8 cellular contexts compared by ENCODE assay signal in the genomic region with DNA sequence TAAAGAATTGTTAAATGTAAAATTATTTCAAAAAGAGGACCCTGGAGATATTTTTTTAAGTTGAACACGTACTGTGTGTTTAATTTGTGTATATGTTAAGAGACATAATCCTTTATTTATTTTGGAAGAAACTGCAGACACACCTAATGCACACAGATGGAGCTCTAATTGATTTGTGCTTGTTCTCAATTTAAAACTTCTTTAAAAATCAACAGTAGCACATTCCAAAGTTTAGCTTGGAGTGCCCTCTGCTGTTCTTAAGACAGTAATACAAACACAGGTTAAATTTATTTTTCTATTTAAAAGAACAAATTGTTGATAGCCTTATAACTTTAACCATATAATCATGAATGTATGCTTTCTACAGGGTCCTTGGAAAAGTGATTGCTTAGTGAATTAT.
DNase-seq lines count a peak whose midpoint lies in the region; ATAC-seq and TF ChIP-seq lines count a peak whose summit lies in the region.

No MANE protein-coding gene starts in this region.

- TF ChIP-seq CTCF in GM12873 (IDR thresholded peaks at IDR 0.05; ENCODE audit: insufficient read depth, low read depth, low read length, missing control alignments) (peak; percentile 46), WTC11 (IDR thresholded peaks at IDR 0.05) (peak; percentile 41; the same call in 1 of the 2 replicates), spleen (IDR thresholded peaks at IDR 0.05 in 8 of 11, conservative IDR thresholded peaks at IDR 0.05 in 3 of 11) (no peak), CD14-positive monocyte (IDR thresholded peaks at IDR 0.05) (no peak)

- H3K4me3 Mint-ChIP-seq in WTC11 (no peak overlapping the region), CD14-positive monocyte (no peak overlapping the region)

- H3K4me1 ChIP-seq in spleen: no peaks in the 10 kb centered on the region

- no peaks in the 10 kb centered on the region for H3K4me1 Mint-ChIP-seq in WTC11
- H3K4me1 Mint-ChIP-seq in CD14-positive monocyte: no peaks in the 10 kb centered on the region

- intact Hi-C loops in spleen (cut with DNase I; ENCODE audit: low total_unique reads): no loop called here
- intact Hi-C loops in CD14-positive monocyte (cut with micrococcal nuclease): no loop called here

- H3K27me3 Mint-ChIP-seq in WTC11 (ENCODE audit: low read depth) (no peaks in the 10 kb centered on the region; the same call in 1 of the 2 replicates), CD14-positive monocyte (ENCODE audit: low read depth in 3 of 3) (no peaks in the 10 kb centered on the region)

- no peak for TF ChIP-seq POLR2A in spleen (IDR thresholded peaks at IDR 0.05)

- no peak overlapping the region for H3K4me3 ChIP-seq in spleen

- 4 to 15% (median 13%) methylated on average over 1 of the region's 1 CpG for WGBS in spleen, 5 donors

- H3K27me3 ChIP-seq in spleen (replicated peaks in 1 of 7): no peaks in the 10 kb centered on the region

- H3K27ac Mint-ChIP-seq in WTC11: no peak overlapping the region
- H3K27ac Mint-ChIP-seq in CD14-positive monocyte: no peak overlapping the region

- CTCF ChIA-PET in WTC11 (lab: Charles Lee): interaction anchor here (0.6 to 1.2 kb wide), 13 partner anchors 10 to 858 kb away, joined by 3 to 9 read pairs (median 4); partner anchors contain the start of gene ICE1

- no peak overlapping the region for H3K27ac ChIP-seq in spleen

- DNase-seq in NCI-H2029 treated with DMSO at 0.1 percent for 48 hours (lab: John Stamatoyannopoulos, UW): peak; percentile 19
- DNase-seq in WTC11 (ENCODE audit: low spot score): no peak
- DNase-seq in left kidney (ENCODE audit: low read depth, low spot score): peak; percentile 71
- DNase-seq in spleen: no peak
- no peak for DNase-seq in CD14-positive monocyte (ENCODE audit: low spot score)

- no peaks in the 10 kb centered on the region for H3K36me3 Mint-ChIP-seq in WTC11
- no peaks in the 10 kb centered on the region for H3K36me3 Mint-ChIP-seq in CD14-positive monocyte

- peaks cover 0 to 17% (median 0%) of the 10 kb centered on the region in 8 donors for H3K9me3 ChIP-seq in spleen

- H3K9me3 Mint-ChIP-seq in WTC11 (0 out of 2 replicates have a peak, but pooled peaks cover 9% of the 10 kb centered on the region), CD14-positive monocyte (peaks cover 6 to 13% (median 9%) of the 10 kb centered on the region in 7 donors)

- no peaks in the 10 kb centered on the region for H3K36me3 ChIP-seq in spleen

- peak; percentile 52 for ATAC-seq in WTC11
- no peak for ATAC-seq in GM18511 (IDR thresholded peaks at IDR 0.05; ENCODE audit: unreplicated experiment)
- no peak for ATAC-seq in GM21360 (IDR thresholded peaks at IDR 0.05; ENCODE audit: unreplicated experiment)

- POLR2A ChIA-PET in WTC11 (lab: Charles Lee): no interaction called here

TF ChIP-seq in WTC11, 78 proteins besides CTCF, POLR2A, EP300 and RAD21:
- TF ChIP-seq TCF7 (CRISPR knock-in tag; IDR thresholded peaks at IDR 0.05; ENCODE audit: low read depth) (no peak), ZNF512 (CRISPR knock-in tag; IDR thresholded peaks at IDR 0.05; ENCODE audit: borderline replicate concordance) (no peak)
TF ChIP-seq in WTC11: peak in this region for 0.

Comparison
In these comparisons a context has a peak if more than half of its experiments do, and no peak if none do; other contexts are left out.
1. CTCF ChIP-seq: peak in GM12873 (single experiment) and WTC11 (single experiment); none in spleen (0 of 11) and CD14-positive monocyte (single experiment).
2. DNase-seq: peak in NCI-H2029 treated with DMSO at 0.1 percent for 48 hours (single experiment) and left kidney (single experiment); none in WTC11 (single experiment), spleen (single experiment) and CD14-positive monocyte (single experiment).